In genomic region chr2:216863946-216864345, GRCh38 we compare ENCODE assay signal across 24 cellular contexts. TPM values are rescaled to one million over a fixed set of nuclear protein-coding genes. Genes with fewer than 3 reads are reported as not detected.
DNase-seq lines count a peak whose midpoint lies in the region; ATAC-seq, FAIRE-seq and TF ChIP-seq lines count a peak whose summit lies in the region.
"Had no signal": no experiment of that assay in that cellular context is flagged by ENCODE, and none has a peak within 500 bp of the region (broad histone marks: within the 10 kb centered on the region; RNA-seq: fewer than 3 reads in every experiment).

No MANE protein-coding gene starts in this region.

- TF ChIP-seq POLR2A in HepG2 (IDR thresholded peaks at IDR 0.05; ENCODE audit: insufficient read depth in 1 of 2, low read depth in 2 of 2, low read length in 2 of 2), result no peak
- TF ChIP-seq POLR2A in right lobe of liver (IDR thresholded peaks at IDR 0.05), result no peak

- no peaks in the 10 kb centered on the region for H3K36me3 Mint-ChIP-seq in endothelial cell (ENCODE audit: low read depth, unreplicated experiment)
- H3K36me3 Mint-ChIP-seq: CD4-positive, alpha-beta memory T cell had no signal

- H3K9me3 Mint-ChIP-seq in endothelial cell (ENCODE audit: unreplicated experiment), result no peaks in the 10 kb centered on the region

- H3K4ac ChIP-seq in trophoblast cell (ENCODE audit: low read depth, low read length), result no peak overlapping the region

- H2AFZ ChIP-seq in HepG2 (ENCODE audit: low read length) (no peak overlapping the region), trophoblast cell (ENCODE audit: insufficient read depth, low read length, poor library complexity) (no peak overlapping the region)
- H2AFZ ChIP-seq: GM23338 had no signal

- 31% methylated on average over 4 of the region's 4 CpGs for WGBS in HepG2 (ENCODE audit: low lambda C conversion rate)
- WGBS in right lobe of liver (ENCODE audit: insufficient coverage, low coverage, low lambda C conversion rate, missing lambda C conversion rate), result 28% methylated on average over 2 of the region's 4 CpGs
- WGBS in trophoblast cell (ENCODE audit: extremely low coverage, insufficient coverage, insufficient read length), result no CpG with 5 or more reads among the region's 4 CpGs

- peak overlapping the region; percentile 66 for H4K91ac ChIP-seq in trophoblast cell (ENCODE audit: low read depth, low read length)

- H3K4me3 Mint-ChIP-seq in endothelial cell (ENCODE audit: unreplicated experiment), result no peak overlapping the region
- H3K4me3 Mint-ChIP-seq: CD4-positive, alpha-beta memory T cell; GM23338 had no signal

- intact Hi-C loops in HepG2 (cut with micrococcal nuclease; ENCODE audit: unreplicated experiment), result no loop called here
- intact Hi-C loops in right lobe of liver (cut with DNase I), result no loop called here

- no peak for TF ChIP-seq RAD21 in HepG2 (CRISPR knock-in tag; IDR thresholded peaks at IDR 0.05)

- POLR2A ChIA-PET in HepG2 (lab: Yijun Ruan, JAX), result no interaction called here

- no peak overlapping the region for H4K8ac ChIP-seq in trophoblast cell (ENCODE audit: low read depth, low read length)

- FAIRE-seq in HepG2 (lab: Jason Lieb, UNC), result no peak
- FAIRE-seq: GM12891 had no signal

- BruUV-seq in HepG2 (replicated peaks; lab: Mats Ljungman, UMichigan), result no TSS peak

- no peak overlapping the region for H2BK120ac ChIP-seq in trophoblast cell (ENCODE audit: insufficient read depth, low read length, poor library complexity)

- H3K36me3 ChIP-seq in HepG2 (replicated peaks in 1 of 2; ENCODE audit: control insufficient read depth in 1 of 2, insufficient read depth in 2 of 2, low read length in 2 of 2) (no peaks in the 10 kb centered on the region), right lobe of liver (no peaks in the 10 kb centered on the region), trophoblast cell (ENCODE audit: control insufficient read depth in 1 of 2, insufficient read depth in 2 of 2, low read length in 2 of 2) (no peaks in the 10 kb centered on the region)
- H3K36me3 ChIP-seq: BLaER1 treated with 17β-estradiol and CSF1 and Interleukin-3, amounts not matched to agents 10 nM and 100 nM; HAP-1 had no signal

- in situ Hi-C loops in HepG2 (cut with HindIII; ENCODE audit: extremely low pct_ligation_motif_present, low pct_unique_long_range_greater_than_20kb), result no loop called here

- H3K14ac ChIP-seq in trophoblast cell (ENCODE audit: low read length), result no peak overlapping the region

- no peaks in the 10 kb centered on the region for H3K79me2 ChIP-seq in HepG2 (ENCODE audit: insufficient read depth, low read length)
- no peaks in the 10 kb centered on the region for H3K79me2 ChIP-seq in trophoblast cell (ENCODE audit: control insufficient read depth, insufficient read depth, low read length, poor library complexity)

- no peak overlapping the region for H4K12ac ChIP-seq in trophoblast cell (ENCODE audit: low read depth, low read length)

- H2AK5ac ChIP-seq in trophoblast cell (ENCODE audit: low read length), result no peak overlapping the region

- H4K20me1 ChIP-seq in HepG2 (ENCODE audit: insufficient read depth, low read length), result no peaks in the 10 kb centered on the region
- H4K20me1 ChIP-seq: BLaER1 treated with 17β-estradiol and CSF1 and Interleukin-3, amounts not matched to agents 10 nM and 100 nM had no signal

- no peak overlapping the region for H2BK5ac ChIP-seq in trophoblast cell (ENCODE audit: low read depth, low read length, poor library complexity)

- H3K23ac ChIP-seq in trophoblast cell (ENCODE audit: low read length), result no peak overlapping the region

- H3K27me3 ChIP-seq in HepG2 (ENCODE audit: control insufficient read depth in 1 of 2, insufficient read depth in 2 of 2, low read length in 2 of 2), result no peaks in the 10 kb centered on the region
- H3K27me3 ChIP-seq in right lobe of liver, result no peaks in the 10 kb centered on the region
- H3K27me3 ChIP-seq in foreskin keratinocyte, result peaks cover 2% of the 10 kb centered on the region
- no peaks in the 10 kb centered on the region for H3K27me3 ChIP-seq in trophoblast cell (ENCODE audit: insufficient read depth, low read length)
- H3K27me3 ChIP-seq: BLaER1 treated with 17β-estradiol and CSF1 and Interleukin-3, amounts not matched to agents 10 nM and 100 nM had no signal

- H3K27ac ChIP-seq in HepG2 (ENCODE audit: extremely low read length, insufficient read depth, low read length) (peak overlapping the region; percentile 50), right lobe of liver (no peak overlapping the region), foreskin keratinocyte (no peak overlapping the region), trophoblast cell (ENCODE audit: low read depth, low read length) (no peak overlapping the region)
- H3K27ac ChIP-seq: BLaER1 treated with 17β-estradiol and CSF1 and Interleukin-3, amounts not matched to agents 10 nM and 100 nM had no signal

- ATAC-seq in HepG2, result peak; percentile 37
- no peak for ATAC-seq in right lobe of liver
- peak; percentile 9 for ATAC-seq in foreskin keratinocyte
- ATAC-seq: GM23338 had no signal

- H3K4me1 Mint-ChIP-seq in endothelial cell (ENCODE audit: unreplicated experiment), result no peaks in the 10 kb centered on the region
- H3K4me1 Mint-ChIP-seq: GM23338 had no signal

- TF ChIP-seq EP300 in HepG2 (IDR thresholded peaks at IDR 0.05; ENCODE audit: low read depth in 2 of 2, low read length in 2 of 2) (no peak), HepG2 (CRISPR knock-in tag; IDR thresholded peaks at IDR 0.05; ENCODE audit: borderline replicate concordance) (no peak)

- H3K18ac ChIP-seq in trophoblast cell (ENCODE audit: low read length), result no peak overlapping the region

- peak overlapping the region; percentile 23 for H2BK12ac ChIP-seq in trophoblast cell (ENCODE audit: low read length)

- TF ChIP-seq CTCF in HepG2 (CRISPR knock-in tag; IDR thresholded peaks at IDR 0.05) (no peak), right lobe of liver (IDR thresholded peaks at IDR 0.05) (no peak), foreskin keratinocyte (conservative IDR thresholded peaks at IDR 0.05) (no peak), endothelial cell (IDR thresholded peaks at IDR 0.05; ENCODE audit: unreplicated experiment) (no peak)

- H3K4me1 ChIP-seq in HepG2 (ENCODE audit: insufficient read depth, low read length), result peaks cover 46% of the 10 kb centered on the region
- no peaks in the 10 kb centered on the region for H3K4me1 ChIP-seq in right lobe of liver
- no peaks in the 10 kb centered on the region for H3K4me1 ChIP-seq in foreskin keratinocyte
- H3K4me1 ChIP-seq in trophoblast cell (ENCODE audit: control insufficient read depth in 1 of 2, insufficient read depth in 2 of 2, low read length in 2 of 2), result peaks cover 4 to 7% of the 10 kb centered on the region in 2 experiments
- H3K4me1 ChIP-seq: HAP-1 had no signal

- H3K9ac ChIP-seq in HepG2 (ENCODE audit: insufficient read depth, low read depth, low read length), result no peak overlapping the region
- H3K9ac ChIP-seq in trophoblast cell (ENCODE audit: low read length), result no peak overlapping the region
- H3K9ac ChIP-seq: BLaER1 treated with 17β-estradiol and CSF1 and Interleukin-3, amounts not matched to agents 10 nM and 100 nM had no signal

- H3K27me3 Mint-ChIP-seq in endothelial cell (ENCODE audit: unreplicated experiment), result peaks cover 3% of the 10 kb centered on the region

- DNase-seq in HepG2 (ENCODE audit: low spot score), result no peak
- no peak for DNase-seq in right lobe of liver
- DNase-seq in foreskin keratinocyte, result peak in 1 of 2 donors; percentile 44
- no peak for DNase-seq in trophoblast cell
- DNase-seq in endothelial cell (ENCODE audit: low spot score), result no peak
- no peak for DNase-seq in stimulated activated CD4-positive, alpha-beta T cell treated with anti-CD3 and anti-CD28 coated beads, Interleukin-4, amount 100 ng/mL, for 1 hour
- no peak for DNase-seq in OCI-M1 (lab: John Stamatoyannopoulos, UW)
- DNase-seq: 8988T; Caco-2; CD4-positive, alpha-beta memory T cell; DND-41; NCI-H1694; NCI-H2081 treated with DMSO at 0.1 percent for 48 hours; NCI-H2171 treated with DMSO at 0.1 percent for 48 hours; NCI-H446 treated with DMSO at 0.1 percent for 48 hours; NCI-H526 treated with DMSO at 0.1 percent for 48 hours; SHP77 had no signal

- H3K9me3 ChIP-seq in HepG2 (ENCODE audit: low read length), result no peaks in the 10 kb centered on the region
- H3K9me3 ChIP-seq in right lobe of liver, result no peaks in the 10 kb centered on the region
- H3K9me3 ChIP-seq in trophoblast cell (ENCODE audit: insufficient read depth, low read depth, low read length), result no peaks in the 10 kb centered on the region
- H3K9me3 ChIP-seq: Caco-2, HAP-1 had no signal

- no peak overlapping the region for H3K27ac Mint-ChIP-seq in endothelial cell (ENCODE audit: unreplicated experiment)
- H3K27ac Mint-ChIP-seq: CD4-positive, alpha-beta memory T cell; GM23338 had no signal

- no peak overlapping the region for H3K4me3 ChIP-seq in HepG2 (replicated peaks in 1 of 3; ENCODE audit: insufficient read depth in 1 of 3, low read depth in 2 of 3, low read length in 3 of 3)
- H3K4me3 ChIP-seq in right lobe of liver, result no peak overlapping the region
- H3K4me3 ChIP-seq in trophoblast cell (ENCODE audit: low read depth, low read length), result no peak overlapping the region
- H3K4me3 ChIP-seq: BLaER1 treated with 17β-estradiol and CSF1 and Interleukin-3, amounts not matched to agents 10 nM and 100 nM; GM23338; HAP-1 had no signal

- CTCF ChIA-PET in HepG2 (lab: Yijun Ruan, JAX; ENCODE audit: low intra/inter-chr PET ratio, low total read pairs), result no interaction called here

- H3K79me1 ChIP-seq in trophoblast cell (ENCODE audit: low read length), result no peaks in the 10 kb centered on the region

- peak overlapping the region; percentile 46 for H3K4me2 ChIP-seq in HepG2 (ENCODE audit: low read depth, low read length)
- no peak overlapping the region for H3K4me2 ChIP-seq in trophoblast cell (ENCODE audit: low read length)
- H3K4me2 ChIP-seq: BLaER1 treated with 17β-estradiol and CSF1 and Interleukin-3, amounts not matched to agents 10 nM and 100 nM; GM23338 had no signal

RNA-seq across cellular contexts. Expression of gene TNP1, which starts 4.1 kb away (rescaled TPM):
- total RNA-seq in HepG2 (2016; rRNA removed; fragmentation: Illumina TruSeq; extraction: Trizol) (not detected in 2 replicates), right lobe of liver (not detected), foreskin keratinocyte (not detected in 2 replicates), endothelial cell (ENCODE audit: unreplicated experiment) (not detected)
- total RNA-seq in HepG2 (2016; cell fraction: cytosol; rRNA removed; fragmentation: Illumina TruSeq; extraction: Trizol; ENCODE audit: low read depth), result not detected in 2 replicates
- not detected in 2 replicates for total RNA-seq in HepG2 (2016; cell fraction: insoluble cytoplasmic fraction; rRNA removed; fragmentation: Illumina TruSeq; extraction: Trizol)
- not detected in 2 replicates for total RNA-seq in HepG2 (2016; cell fraction: membrane; rRNA removed; fragmentation: Illumina TruSeq; extraction: Trizol)
- not detected in 2 replicates for total RNA-seq in HepG2 (2016; cell fraction: nucleus; rRNA removed; fragmentation: Illumina TruSeq; extraction: Trizol)
- polyA plus RNA-seq in HepG2 (2011; rRNA removed) (not detected in 2 replicates), foreskin keratinocyte (not detected in 2 replicates)
- not detected in 2 replicates for polyA plus RNA-seq in HepG2 (2011; cell fraction: cytosol; rRNA removed)
- polyA plus RNA-seq in HepG2 (2011; cell fraction: nucleus; rRNA removed), result not detected in 2 replicates
- polyA plus RNA-seq in HepG2 (2012), result not detected in 2 replicates
- 0.45 TPM in 1 of 2 replicates, not detected in the other for polyA plus RNA-seq in HepG2 (2016; cell fraction: cytosol; fragmentation: Illumina TruSeq; extraction: Trizol; ENCODE audit: low read depth)
- not detected in 2 replicates for polyA plus RNA-seq in HepG2 (2016; cell fraction: insoluble cytoplasmic fraction; fragmentation: Illumina TruSeq; extraction: Trizol; ENCODE audit: low read depth)
- polyA plus RNA-seq in HepG2 (2016; cell fraction: membrane; fragmentation: Illumina TruSeq; extraction: Trizol; ENCODE audit: low read depth), result not detected in 2 replicates
- not detected in 2 replicates for polyA plus RNA-seq in HepG2 (2016; cell fraction: nucleus; fragmentation: Illumina TruSeq; extraction: Trizol; ENCODE audit: insufficient read depth, low read depth)
- polyA minus RNA-seq in HepG2 (2011; rRNA and poly(A)+ RNA removed; ENCODE audit: low replicate concordance), result not detected in 2 replicates
- polyA minus RNA-seq in HepG2 (2011; cell fraction: cytosol; rRNA and poly(A)+ RNA removed), result not detected in 2 replicates
- not detected in 2 replicates for polyA minus RNA-seq in HepG2 (2011; cell fraction: nucleus; rRNA and poly(A)+ RNA removed)
- not detected in 2 replicates for polyA plus RNA-seq in trophoblast cell (2013)
- total RNA-seq: Caco-2; CD4-positive, alpha-beta memory T cell; G401; GM23338; HT1080; RPMI7951 had no signal
- polyA plus RNA-seq: CD4-positive, alpha-beta memory T cell; GM23338 had no signal

Comparison
In these comparisons a context has a peak if more than half of its experiments do, and no peak if none do; other contexts are left out.
1. ATAC-seq: peak in HepG2 (single experiment) and foreskin keratinocyte (single experiment); none in right lobe of liver (0 of 4).